17 cellular contexts compared by ENCODE assay signal in the genomic region with DNA sequence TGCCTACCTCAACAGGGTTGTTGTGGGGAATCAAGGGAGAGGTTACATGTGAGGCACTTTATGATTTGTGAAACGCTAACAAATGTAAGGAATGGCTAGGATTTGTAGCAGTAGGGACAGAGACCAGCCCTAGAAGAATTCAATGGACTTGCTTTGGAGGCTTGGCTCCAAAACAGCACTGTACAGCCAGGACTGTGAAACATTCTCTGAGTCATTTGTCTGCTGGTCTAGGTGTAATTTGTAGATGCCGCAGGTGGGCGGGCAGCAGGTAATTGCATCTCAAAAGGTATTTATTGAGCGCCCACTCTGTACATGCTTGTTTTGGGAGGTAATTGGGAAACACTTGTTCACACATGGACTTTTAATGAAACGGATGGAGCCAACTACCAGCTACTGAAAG. TPM values are rescaled to one million over a fixed set of nuclear protein-coding genes. Genes with fewer than 3 reads are reported as not detected.
DNase-seq lines count a peak whose midpoint lies in the region; ATAC-seq and TF ChIP-seq lines count a peak whose summit lies in the region.
"Had no signal": no experiment of that assay in that cellular context is flagged by ENCODE, and none has a peak within 500 bp of the region (broad histone marks: within the 10 kb centered on the region; RNA-seq: fewer than 3 reads in every experiment).

No MANE protein-coding gene starts in this region.

- H3K4me3 Mint-ChIP-seq in dendritic cell treated with granulocyte-macrophage colony-stimulating factor and Interleukin-4, amounts not matched to agents 40 ng/mL and 50 ng/mL, for 4 days: no peak overlapping the region

- CTCF ChIA-PET in RWPE1 (lab: Yijun Ruan, JAX): interaction anchor here (0.5 to 1.5 kb wide), 6 partner anchors 10 to 1247 kb away, joined by 3 to 7 read pairs (median 3); no protein-coding TSS in a partner anchor

- 100% methylated on average over 3 of the region's 5 CpGs for WGBS in mesodermal cell (ENCODE audit: insufficient coverage in 2 of 2), 2 experiments

- POLR2A ChIA-PET in RWPE1 (lab: Yijun Ruan, JAX; ENCODE audit: low non-redundant PET): no interaction called here

- DNase-seq in RWPE1 (ENCODE audit: low spot score) (peak; percentile 60), hypothalamus (lab: John Stamatoyannopoulos, UW) (no peak), GM20000 (ENCODE audit: low spot score) (no peak)
- DNase-seq: BE2C, EL, H7, MV-4-11, NCI-H1417 treated with DMSO at 0.1 percent for 48 hours, NCI-H2029, NCI-H2171 treated with DMSO at 0.1 percent for 48 hours, NCI-H510A treated with DMSO at 0.1 percent for 48 hours had no signal

- no peaks in the 10 kb centered on the region for H3K9me3 ChIP-seq in mesodermal cell (ENCODE audit: control insufficient read depth, low read length)
- H3K9me3 ChIP-seq: BE2C, SJSA1 had no signal

- intact Hi-C loops in dendritic cell treated with granulocyte-macrophage colony-stimulating factor and Interleukin-4, amounts not matched to agents 40 ng/mL and 50 ng/mL, for 4 days (cut with micrococcal nuclease): no loop called here

- H3K9me3 Mint-ChIP-seq in dendritic cell treated with granulocyte-macrophage colony-stimulating factor and Interleukin-4, amounts not matched to agents 40 ng/mL and 50 ng/mL, for 4 days: no peaks in the 10 kb centered on the region

- ATAC-seq in HG03520 (IDR thresholded peaks at IDR 0.05; ENCODE audit: unreplicated experiment): no peak
- no peak for ATAC-seq in HG02852 (IDR thresholded peaks at IDR 0.05; ENCODE audit: unreplicated experiment)

- H3K27me3 Mint-ChIP-seq in dendritic cell treated with granulocyte-macrophage colony-stimulating factor and Interleukin-4, amounts not matched to agents 40 ng/mL and 50 ng/mL, for 4 days: no peaks in the 10 kb centered on the region

- H3K27ac Mint-ChIP-seq in dendritic cell treated with granulocyte-macrophage colony-stimulating factor and Interleukin-4, amounts not matched to agents 40 ng/mL and 50 ng/mL, for 4 days: peak overlapping the region; percentile 74

- peaks cover 88% of the 10 kb centered on the region for H3K4me1 Mint-ChIP-seq in dendritic cell treated with granulocyte-macrophage colony-stimulating factor and Interleukin-4, amounts not matched to agents 40 ng/mL and 50 ng/mL, for 4 days (ENCODE audit: low read depth)

- peaks cover 77% of the 10 kb centered on the region for H3K36me3 Mint-ChIP-seq in dendritic cell treated with granulocyte-macrophage colony-stimulating factor and Interleukin-4, amounts not matched to agents 40 ng/mL and 50 ng/mL, for 4 days (ENCODE audit: low read depth)

- peak overlapping the region; percentile 97 for H3K27ac ChIP-seq in RWPE1
- H3K27ac ChIP-seq in mesodermal cell (ENCODE audit: low read depth, low read length, severe bottlenecking): peak overlapping the region; percentile 43
- H3K27ac ChIP-seq: SJSA1 had no signal

- H3K4me3 ChIP-seq in mesodermal cell (ENCODE audit: extremely low read depth, insufficient read depth, low read length, poor library complexity, severe bottlenecking): no peak overlapping the region
- H3K4me3 ChIP-seq: SJSA1 had no signal

- no peaks in the 10 kb centered on the region for H3K36me3 ChIP-seq in mesodermal cell (ENCODE audit: control insufficient read depth, insufficient read depth, low read length)
- H3K36me3 ChIP-seq: BE2C, SJSA1 had no signal

- peaks cover 14% of the 10 kb centered on the region for H3K4me1 ChIP-seq in mesodermal cell (ENCODE audit: control insufficient read depth, insufficient read depth, low read length, poor library complexity, severe bottlenecking)

- TF ChIP-seq CTCF in RWPE1 (conservative IDR thresholded peaks at IDR 0.05; ENCODE audit: low read depth) (no peak), GM20000 (IDR thresholded peaks at IDR 0.05; ENCODE audit: extremely low read depth, missing control alignments) (no peak)

RNA-seq across cellular contexts. Expression of a gene that starts 11.4 kb away (rescaled TPM):
- 36.1 TPM for polyA plus RNA-seq in mesodermal cell (2013, experiment 1 of 2)
- 31.8 TPM for polyA plus RNA-seq in mesodermal cell (2013, experiment 2 of 2)

RNA-seq across cellular contexts. Expression of a gene that starts 53.0 kb away (rescaled TPM):
- polyA plus RNA-seq in mesodermal cell (2013, experiment 1 of 2): not detected
- not detected for polyA plus RNA-seq in mesodermal cell (2013, experiment 2 of 2)
- polyA plus RNA-seq: AG04450 had no signal
